ENCODE assay signal across 14 cellular contexts in genomic region chr6:43268782-43269272, GRCh38. TPM values are rescaled to one million over a fixed set of nuclear protein-coding genes. Genes with fewer than 3 reads are reported as not detected.
DNase-seq lines count a peak whose midpoint lies in the region; ATAC-seq, FAIRE-seq and TF ChIP-seq lines count a peak whose summit lies in the region.
"Had no signal": no experiment of that assay in that cellular context is flagged by ENCODE, and none has a peak within 500 bp of the region (broad histone marks: within the 10 kb centered on the region; RNA-seq: fewer than 3 reads in every experiment).

No MANE protein-coding gene starts in this region.

- no peaks in the 10 kb centered on the region for H3K9me1 ChIP-seq in keratinocyte (ENCODE audit: control insufficient read depth, extremely low read depth, insufficient read depth, low read length)

- no peak for FAIRE-seq in keratinocyte (lab: Jason Lieb, UNC)
- FAIRE-seq: frontal cortex, TTC549 had no signal

- peaks cover 33% of the 10 kb centered on the region for H3K27me3 ChIP-seq in keratinocyte (ENCODE audit: control insufficient read depth, extremely low read depth, insufficient read depth, low read length)
- H3K27me3 ChIP-seq in stomach, result peaks cover 0 to 37% (median 8%) of the 10 kb centered on the region in 3 donors

- H3K4me3 ChIP-seq in keratinocyte (ENCODE audit: control insufficient read depth in 2 of 3, extremely low read depth in 1 of 3, insufficient read depth in 2 of 3, low read depth in 1 of 3, low read length in 3 of 3) (no peak overlapping the region), stomach (peak overlapping the region in 2 of 4 donors; percentile 44 to 49)

- dilution Hi-C loops in keratinocyte (cut with MboI; ENCODE audit: extremely low pct_ligation_motif_present, low sequenced_read_pairs), result no loop called here

- H3K27ac ChIP-seq in keratinocyte (ENCODE audit: control insufficient read depth, insufficient read depth, low read length) (no peak overlapping the region), stomach (peak overlapping the region in 4 of 5 donors; percentile 42 to 60 (median 54))
- H3K27ac ChIP-seq: ascending aorta, neutrophil had no signal

- H3K79me2 ChIP-seq in keratinocyte (ENCODE audit: control insufficient read depth, insufficient read depth, low read length), result no peaks in the 10 kb centered on the region

- POLR2A ChIA-PET in activated CD4-positive, alpha-beta T cell treated with anti-CD3 and anti-CD28 coated beads for 36 hours (lab: Charles Lee), result interaction anchor here (0.6 kb wide), 1 partner anchor 215 kb away, joined by 3 read pairs; the partner anchor contains the start of gene CUL7

- H3K4me1 Mint-ChIP-seq in activated CD4-positive, alpha-beta T cell treated with anti-CD3 and anti-CD28 coated beads for 36 hours, result peaks cover 3% of the 10 kb centered on the region
- peaks cover 4% of the 10 kb centered on the region for H3K4me1 Mint-ChIP-seq in activated T-helper 2 cell treated with anti-CD3 and anti-CD28 coated beads, Interferon-gamma antibody, Interleukin-2, Interleukin-4, amounts not matched to agents 10 μg/mL and 5 μg/mL and 100 μg/mL, durations not matched to agents 14 hours and 24 hours and 36 hours (ENCODE audit: low read depth)

- intact Hi-C loops in activated CD4-positive, alpha-beta T cell treated with anti-CD3 and anti-CD28 coated beads for 36 hours (cut with DNase I, micrococcal nuclease), result no loop called here
- intact Hi-C loops in activated T-helper 2 cell treated with anti-CD3 and anti-CD28 coated beads, Interferon-gamma antibody, Interleukin-2, Interleukin-4, amounts not matched to agents 10 μg/mL and 5 μg/mL and 100 μg/mL, durations not matched to agents 14 hours and 24 hours and 36 hours (cut with micrococcal nuclease), result no loop called here
- intact Hi-C loops in stomach (cut with DNase I; ENCODE audit: low total_unique reads), result loop anchor here (10.0 kb wide), 1 partner anchor 236 kb away; no protein-coding TSS in a partner anchor

- H3K36me3 ChIP-seq in keratinocyte (ENCODE audit: control insufficient read depth in 2 of 2, extremely low read depth in 1 of 2, insufficient read depth in 2 of 2, low read length in 2 of 2) (no peaks in the 10 kb centered on the region), stomach (no peaks in the 10 kb centered on the region)
- H3K36me3 ChIP-seq: ascending aorta, neutrophil had no signal

- H3K9me3 ChIP-seq in keratinocyte (ENCODE audit: control insufficient read depth, low read depth, low read length), result no peaks in the 10 kb centered on the region
- H3K9me3 ChIP-seq in stomach, result no peaks in the 10 kb centered on the region
- H3K9me3 ChIP-seq: ascending aorta, neutrophil had no signal

- no peaks in the 10 kb centered on the region for H4K20me1 ChIP-seq in keratinocyte (ENCODE audit: control insufficient read depth, extremely low read depth, insufficient read depth, low read length)

- H3K4me3 Mint-ChIP-seq in activated CD4-positive, alpha-beta T cell treated with anti-CD3 and anti-CD28 coated beads for 36 hours, result peak overlapping the region; percentile 34
- H3K4me3 Mint-ChIP-seq in activated T-helper 2 cell treated with anti-CD3 and anti-CD28 coated beads, Interferon-gamma antibody, Interleukin-2, Interleukin-4, amounts not matched to agents 10 μg/mL and 5 μg/mL and 100 μg/mL, durations not matched to agents 14 hours and 24 hours and 36 hours (ENCODE audit: low read depth), result peak overlapping the region; percentile 66

- TF ChIP-seq CTCF in keratinocyte (optimal IDR thresholded peaks at IDR 0.05 in 1 of 3, IDR thresholded peaks at IDR 0.05 in 1 of 3, conservative IDR thresholded peaks at IDR 0.05 in 1 of 3; ENCODE audit: extremely low read depth in 1 of 3, insufficient read depth in 2 of 3, low read length in 3 of 3) (no peak), stomach (IDR thresholded peaks at IDR 0.05) (no peak)

- H3K27me3 Mint-ChIP-seq in activated CD4-positive, alpha-beta T cell treated with anti-CD3 and anti-CD28 coated beads for 36 hours, result peaks cover 8% of the 10 kb centered on the region
- H3K27me3 Mint-ChIP-seq in activated T-helper 2 cell treated with anti-CD3 and anti-CD28 coated beads, Interferon-gamma antibody, Interleukin-2, Interleukin-4, amounts not matched to agents 10 μg/mL and 5 μg/mL and 100 μg/mL, durations not matched to agents 14 hours and 24 hours and 36 hours (ENCODE audit: low read depth), result peaks cover 35% of the 10 kb centered on the region

- H3K27ac Mint-ChIP-seq in activated CD4-positive, alpha-beta T cell treated with anti-CD3 and anti-CD28 coated beads for 36 hours, result no peak overlapping the region
- no peak overlapping the region for H3K27ac Mint-ChIP-seq in activated T-helper 2 cell treated with anti-CD3 and anti-CD28 coated beads, Interferon-gamma antibody, Interleukin-2, Interleukin-4, amounts not matched to agents 10 μg/mL and 5 μg/mL and 100 μg/mL, durations not matched to agents 14 hours and 24 hours and 36 hours

- no peak for ATAC-seq in activated CD4-positive, alpha-beta T cell treated with anti-CD3 and anti-CD28 coated beads for 36 hours
- ATAC-seq in GM21526 (IDR thresholded peaks at IDR 0.05; ENCODE audit: low FRiP score, unreplicated experiment) (no peak), HG03095 (IDR thresholded peaks at IDR 0.05; ENCODE audit: unreplicated experiment) (no peak)

- no peak for TF ChIP-seq POLR2A in stomach (IDR thresholded peaks at IDR 0.05)

- no peak overlapping the region for H2AFZ ChIP-seq in keratinocyte (ENCODE audit: control insufficient read depth, low read length)

- no peaks in the 10 kb centered on the region for H3K9me3 Mint-ChIP-seq in activated CD4-positive, alpha-beta T cell treated with anti-CD3 and anti-CD28 coated beads for 36 hours (ENCODE audit: low read depth)
- no peaks in the 10 kb centered on the region for H3K9me3 Mint-ChIP-seq in activated T-helper 2 cell treated with anti-CD3 and anti-CD28 coated beads, Interferon-gamma antibody, Interleukin-2, Interleukin-4, amounts not matched to agents 10 μg/mL and 5 μg/mL and 100 μg/mL, durations not matched to agents 14 hours and 24 hours and 36 hours

- DNase-seq in activated CD4-positive, alpha-beta T cell treated with anti-CD3 and anti-CD28 coated beads for 36 hours, result no peak
- no peak for DNase-seq in activated CD4-positive, alpha-beta T cell treated with anti-CD3 and anti-CD28 coated beads, Interleukin-2, amount 50 U/mL, for 1 hour
- DNase-seq in activated T-helper 2 cell treated with anti-CD3 and anti-CD28 coated beads, Interferon-gamma antibody, Interleukin-2, Interleukin-4, amounts not matched to agents 10 μg/mL and 5 μg/mL and 100 μg/mL, durations not matched to agents 14 hours and 24 hours and 36 hours (ENCODE audit: low spot score), result no peak
- DNase-seq in keratinocyte (ENCODE audit: low read depth, low spot score) (no peak), stomach (no peak), GOT3 (lab: John Stamatoyannopoulos, UW) (no peak)

- H3K36me3 Mint-ChIP-seq in activated CD4-positive, alpha-beta T cell treated with anti-CD3 and anti-CD28 coated beads for 36 hours (ENCODE audit: low read depth), result no peaks in the 10 kb centered on the region
- H3K36me3 Mint-ChIP-seq in activated T-helper 2 cell treated with anti-CD3 and anti-CD28 coated beads, Interferon-gamma antibody, Interleukin-2, Interleukin-4, amounts not matched to agents 10 μg/mL and 5 μg/mL and 100 μg/mL, durations not matched to agents 14 hours and 24 hours and 36 hours (ENCODE audit: low read depth), result no peaks in the 10 kb centered on the region

- peak overlapping the region; percentile 82 for H3K4me2 ChIP-seq in keratinocyte (ENCODE audit: control insufficient read depth, extremely low read depth, insufficient read depth, low read depth, low read length)

- no peak overlapping the region for H3K9ac ChIP-seq in keratinocyte (ENCODE audit: control insufficient read depth, extremely low read depth, insufficient read depth, low read length)

- WGBS in stomach, 5 donors, result 72 to 81% (median 76%) methylated on average over 10 of the region's 10 CpGs

- H3K4me1 ChIP-seq in keratinocyte (ENCODE audit: control insufficient read depth, extremely low read depth, insufficient read depth, low read length) (peaks cover 5% of the 10 kb centered on the region), stomach (peaks cover 21 to 33% (median 27%) of the 10 kb centered on the region in 4 donors)
- H3K4me1 ChIP-seq: ascending aorta had no signal

- no peak for TF ChIP-seq EP300 in stomach (IDR thresholded peaks at IDR 0.05)

- CTCF ChIA-PET in activated CD4-positive, alpha-beta T cell treated with anti-CD3 and anti-CD28 coated beads for 36 hours (lab: Charles Lee), result interaction anchor here (0.6 to 1.2 kb wide), 6 partner anchors 10 to 710 kb away, joined by 3 to 4 read pairs (median 3); no protein-coding TSS in a partner anchor

RNA-seq across cellular contexts. Expression of gene TTBK1, which starts 25.5 kb away (rescaled TPM):
- under 1 TPM; 0.30 to 0.40 TPM for total RNA-seq in activated CD4-positive, alpha-beta T cell treated with anti-CD3 and anti-CD28 coated beads for 36 hours
- total RNA-seq in activated T-helper 2 cell treated with anti-CD3 and anti-CD28 coated beads, Interferon-gamma antibody, Interleukin-2, Interleukin-4, amounts not matched to agents 10 μg/mL and 5 μg/mL and 100 μg/mL, durations not matched to agents 14 hours and 24 hours and 36 hours, result 1.5 TPM in 2 replicates
- not detected in 3 replicates for polyA plus RNA-seq in keratinocyte
- not detected for polyA plus RNA-seq in keratinocyte (2011; ENCODE audit: low read depth)
- polyA plus RNA-seq in keratinocyte (2011; cell fraction: cytosol; rRNA removed), result not detected in 2 replicates
- polyA plus RNA-seq in keratinocyte (2011; cell fraction: nucleus; rRNA removed), result not detected in 2 replicates
- polyA plus RNA-seq in keratinocyte (2012; ENCODE audit: low replicate concordance), result not detected in 2 replicates
- not detected in 3 replicates for polyA minus RNA-seq in keratinocyte
- not detected for polyA minus RNA-seq in keratinocyte (2011; cell fraction: cytosol; rRNA and poly(A)+ RNA removed)
- polyA minus RNA-seq in keratinocyte (2011; cell fraction: nucleus; rRNA and poly(A)+ RNA removed), result not detected in 2 replicates
- total RNA-seq in stomach, result under 1 TPM in 2 of 5 donors, not detected in 3; 0.14 to 0.37 TPM
- polyA plus RNA-seq in stomach, result under 1 TPM; 0.05 to 0.15 (median 0.12) TPM
- total RNA-seq: A673, ascending aorta had no signal

RNA-seq across cellular contexts. Expression of gene SLC22A7, which starts 29.2 kb away (rescaled TPM):
- not detected for total RNA-seq in activated CD4-positive, alpha-beta T cell treated with anti-CD3 and anti-CD28 coated beads for 36 hours
- total RNA-seq in activated T-helper 2 cell treated with anti-CD3 and anti-CD28 coated beads, Interferon-gamma antibody, Interleukin-2, Interleukin-4, amounts not matched to agents 10 μg/mL and 5 μg/mL and 100 μg/mL, durations not matched to agents 14 hours and 24 hours and 36 hours, result not detected in 2 replicates
- polyA plus RNA-seq in keratinocyte, result not detected in 3 replicates
- not detected for polyA plus RNA-seq in keratinocyte (2011; ENCODE audit: low read depth)
- polyA plus RNA-seq in keratinocyte (2011; cell fraction: cytosol; rRNA removed), result not detected in 2 replicates
- not detected in 2 replicates for polyA plus RNA-seq in keratinocyte (2011; cell fraction: nucleus; rRNA removed)
- polyA plus RNA-seq in keratinocyte (2012; ENCODE audit: low replicate concordance), result not detected in 2 replicates
- polyA minus RNA-seq in keratinocyte, result not detected in 3 replicates
- not detected for polyA minus RNA-seq in keratinocyte (2011; cell fraction: cytosol; rRNA and poly(A)+ RNA removed)
- polyA minus RNA-seq in keratinocyte (2011; cell fraction: nucleus; rRNA and poly(A)+ RNA removed), result not detected in 2 replicates
- not detected for total RNA-seq in stomach
- not detected for polyA plus RNA-seq in stomach
- total RNA-seq: A673, LHCN-M2 had no signal

RNA-seq across cellular contexts. Expression of gene DNPH1, which starts 39.5 kb away (rescaled TPM):
- total RNA-seq in activated CD4-positive, alpha-beta T cell treated with anti-CD3 and anti-CD28 coated beads for 36 hours, result 10 to 100 TPM; 58.5 to 80.3 TPM
- 70.5 and 76.7 TPM in 2 replicates for total RNA-seq in activated T-helper 2 cell treated with anti-CD3 and anti-CD28 coated beads, Interferon-gamma antibody, Interleukin-2, Interleukin-4, amounts not matched to agents 10 μg/mL and 5 μg/mL and 100 μg/mL, durations not matched to agents 14 hours and 24 hours and 36 hours
- polyA plus RNA-seq in keratinocyte, result 57.1 to 98.6 TPM (median 73.9 TPM) in 3 replicates
- polyA plus RNA-seq in keratinocyte (2011; ENCODE audit: low read depth), result 20.1 TPM
- 34.0 and 80.6 TPM in 2 replicates for polyA plus RNA-seq in keratinocyte (2011; cell fraction: cytosol; rRNA removed)
- polyA plus RNA-seq in keratinocyte (2011; cell fraction: nucleus; rRNA removed), result 33.7 and 38.8 TPM in 2 replicates
- polyA plus RNA-seq in keratinocyte (2012; ENCODE audit: low replicate concordance), result 49.4 and 94.9 TPM in 2 replicates
- polyA minus RNA-seq in keratinocyte, result 14.7 to 16.6 TPM (median 14.9 TPM) in 3 replicates
- polyA minus RNA-seq in keratinocyte (2011; cell fraction: cytosol; rRNA and poly(A)+ RNA removed), result 38.4 TPM
- 6.3 and 10.6 TPM in 2 replicates for polyA minus RNA-seq in keratinocyte (2011; cell fraction: nucleus; rRNA and poly(A)+ RNA removed)
- total RNA-seq in stomach, result 100 to 1,000 TPM in 1 of 5 donors, 10 to 100 TPM in 3, not detected in 1; 42.9 to 136 (median 66.5) TPM
- 100 to 1,000 TPM; 109 to 158 (median 113) TPM for polyA plus RNA-seq in stomach

RNA-seq across cellular contexts. Expression of gene CRIP3, which starts 39.8 kb away (rescaled TPM):
- 1 to 10 TPM; 1.6 to 1.8 TPM for total RNA-seq in activated CD4-positive, alpha-beta T cell treated with anti-CD3 and anti-CD28 coated beads for 36 hours
- 0.34 and 0.75 TPM in 2 replicates for total RNA-seq in activated T-helper 2 cell treated with anti-CD3 and anti-CD28 coated beads, Interferon-gamma antibody, Interleukin-2, Interleukin-4, amounts not matched to agents 10 μg/mL and 5 μg/mL and 100 μg/mL, durations not matched to agents 14 hours and 24 hours and 36 hours
- polyA plus RNA-seq in keratinocyte (0.08 to 0.67 TPM (median 0.26 TPM) in 3 replicates), stomach (1 to 10 TPM in 1 of 3 donors, under 1 TPM in 1, not detected in 1; 0.37 to 1.6 TPM)
- polyA plus RNA-seq in keratinocyte (2011; ENCODE audit: low read depth), result not detected
- polyA plus RNA-seq in keratinocyte (2011; cell fraction: cytosol; rRNA removed), result 0.09 and 0.13 TPM in 2 replicates
- polyA plus RNA-seq in keratinocyte (2011; cell fraction: nucleus; rRNA removed), result 1.9 and 3.2 TPM in 2 replicates
- polyA plus RNA-seq in keratinocyte (2012; ENCODE audit: low replicate concordance), result not detected in 2 replicates
- 1.9 TPM in 1 of 3 replicates, not detected in the others for polyA minus RNA-seq in keratinocyte
- polyA minus RNA-seq in keratinocyte (2011; cell fraction: cytosol; rRNA and poly(A)+ RNA removed), result not detected
- polyA minus RNA-seq in keratinocyte (2011; cell fraction: nucleus; rRNA and poly(A)+ RNA removed), result 1.5 TPM in 1 of 2 replicates, not detected in the other
- total RNA-seq in stomach, result under 1 TPM in 1 of 5 donors, not detected in 4; 0.92 TPM
- total RNA-seq: ascending aorta, LHCN-M2 had no signal
